ENCODE assay signal across 29 cellular contexts in the genomic region with DNA sequence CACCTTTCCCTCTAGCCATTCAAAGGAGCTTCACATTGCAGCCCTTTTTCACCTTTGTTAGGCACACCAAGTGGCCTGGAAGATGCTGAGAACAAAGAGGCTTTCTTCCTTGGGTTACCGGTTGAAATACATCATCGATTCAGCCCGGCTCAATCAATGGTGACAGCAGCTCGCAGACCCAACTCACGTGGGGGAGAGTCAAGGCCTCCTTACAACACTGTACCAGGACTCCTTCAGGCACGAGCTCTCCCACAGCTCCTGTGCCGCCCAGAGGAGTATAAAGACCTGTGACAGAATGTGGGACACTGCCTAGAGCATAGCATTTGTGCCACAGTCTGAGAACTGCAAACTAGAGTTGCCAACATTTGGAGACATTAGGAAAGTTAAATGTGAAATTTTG. TPM values are rescaled to one million over a fixed set of nuclear protein-coding genes. Genes with fewer than 3 reads are reported as not detected.
"Had no signal": no experiment of that assay in that cellular context is flagged by ENCODE, and none has a peak within 500 bp of the region (broad histone marks: within the 10 kb centered on the region; RNA-seq: fewer than 3 reads in every experiment).

No MANE protein-coding gene starts in this region.

- FAIRE-seq: islet of Langerhans, small intestine had no signal

- H3K4me3 ChIP-seq: breast epithelium, heart right ventricle, left ventricle myocardium inferior, lung, mucosa of descending colon, sigmoid colon, tibial artery, upper lobe of right lung had no signal

- H3K9me3 Mint-ChIP-seq: activated CD4-positive, alpha-beta memory T cell treated with anti-CD3 and anti-CD28 coated beads, Interleukin-2, amount 10 ng/mL, durations not matched to agents 7 days and 5 days; activated CD4-positive, alpha-beta T cell treated with anti-CD3 and anti-CD28 coated beads, Interleukin-2, amount 10 ng/mL, durations not matched to agents 7 days and 5 days; activated T-cell treated with anti-CD3 and anti-CD28 coated beads, Interleukin-2, amount 50 U/mL, for 4 hours; activated T-helper 17 cell treated with anti-CD3 and anti-CD28 coated beads, Interleukin-2, amount 50 U/mL, for 72 hours; central memory CD8-positive, alpha-beta T cell; dendritic cell treated with granulocyte-macrophage colony-stimulating factor and Interleukin-4, amounts not matched to agents 40 ng/mL and 50 ng/mL, for 4 days; endodermal cell; stimulated activated effector memory CD8-positive, alpha-beta T cell treated with anti-CD3 and anti-CD28 coated beads, Interleukin-12 subunit alpha, Interleukin-12 subunit beta, amount 100 ng/mL, for 72 hours; stimulated activated naive CD8-positive, alpha-beta T cell treated with anti-CD3 and anti-CD28 coated beads, Interleukin-15, amount 100 ng/mL, for 72 hours; T-helper 1 cell treated with Interleukin-12 subunit alpha and Interleukin-12 subunit beta and Interleukin-4 antibody, amounts not matched to agents 30 μg/mL and 1 μg/mL, for 36 hours had no signal

- ATAC-seq: activated T-cell treated with anti-CD3 and anti-CD28 coated beads, Interleukin-2, amount 50 U/mL, for 4 hours; activated T-helper 17 cell treated with anti-CD3 and anti-CD28 coated beads, Interleukin-2, amount 50 U/mL, for 72 hours; esophagus mucosa; heart right ventricle; mucosa of descending colon; stimulated activated effector memory CD8-positive, alpha-beta T cell treated with anti-CD3 and anti-CD28 coated beads, Interleukin-12 subunit alpha, Interleukin-12 subunit beta, amount 100 ng/mL, for 72 hours; stimulated activated naive CD8-positive, alpha-beta T cell treated with anti-CD3 and anti-CD28 coated beads, Interleukin-15, amount 100 ng/mL, for 72 hours; upper lobe of right lung had no signal

- DNase-seq: activated CD4-positive, alpha-beta memory T cell treated with anti-CD3 and anti-CD28 coated beads, Interleukin-2, amount 10 ng/mL, durations not matched to agents 7 days and 5 days; activated CD4-positive, alpha-beta T cell treated with anti-CD3 and anti-CD28 coated beads for 1 hour; activated CD4-positive, alpha-beta T cell treated with anti-CD3 and anti-CD28 coated beads, Interleukin-2, amount 10 ng/mL, durations not matched to agents 7 days and 5 days; activated CD8-positive, alpha-beta memory T cell treated with anti-CD3 and anti-CD28 coated beads, Interleukin-2, amount 50 U/mL, for 48 hours; activated gamma-delta T cell treated with Interleukin-2 at 50 U/mL for 16 hours; activated naive CD4-positive, alpha-beta T cell treated with anti-CD3 and anti-CD28 coated beads, Interleukin-2, amount 50 U/mL, for 16 hours; activated T-cell treated with anti-CD3 and anti-CD28 coated beads, Interleukin-2, amount 50 U/mL, for 4 hours; endodermal cell; foreskin fibroblast; heart right ventricle; left ventricle myocardium inferior; mucosa of descending colon; posterior cingulate gyrus; sigmoid colon; small intestine; stimulated activated CD4-positive, alpha-beta T cell treated with anti-CD3 and anti-CD28 coated beads, Interleukin-4, amount 100 ng/mL, for 24 hours; stimulated activated naive CD8-positive, alpha-beta T cell treated with anti-CD3 and anti-CD28 coated beads, Interleukin-15, amount 100 ng/mL, for 72 hours; T1000; tibial artery; upper lobe of right lung had no signal

- H3K27me3 Mint-ChIP-seq: activated CD4-positive, alpha-beta memory T cell treated with anti-CD3 and anti-CD28 coated beads, Interleukin-2, amount 10 ng/mL, durations not matched to agents 7 days and 5 days; activated CD4-positive, alpha-beta T cell treated with anti-CD3 and anti-CD28 coated beads, Interleukin-2, amount 10 ng/mL, durations not matched to agents 7 days and 5 days; activated T-helper 17 cell treated with anti-CD3 and anti-CD28 coated beads, Interleukin-2, amount 50 U/mL, for 72 hours; central memory CD8-positive, alpha-beta T cell; dendritic cell treated with granulocyte-macrophage colony-stimulating factor and Interleukin-4, amounts not matched to agents 40 ng/mL and 50 ng/mL, for 4 days; stimulated activated naive CD8-positive, alpha-beta T cell treated with anti-CD3 and anti-CD28 coated beads, Interleukin-15, amount 100 ng/mL, for 72 hours had no signal

- H3K36me3 Mint-ChIP-seq: stimulated activated effector memory CD8-positive, alpha-beta T cell treated with anti-CD3 and anti-CD28 coated beads, Interleukin-12 subunit alpha, Interleukin-12 subunit beta, amount 100 ng/mL, for 72 hours had no signal

- H3K27me3 ChIP-seq: breast epithelium, sigmoid colon, upper lobe of right lung had no signal

- H3K36me3 ChIP-seq: breast epithelium, heart right ventricle, left ventricle myocardium inferior, sigmoid colon, tibial artery, upper lobe of right lung had no signal

- H3K27ac Mint-ChIP-seq: activated CD4-positive, alpha-beta memory T cell treated with anti-CD3 and anti-CD28 coated beads, Interleukin-2, amount 10 ng/mL, durations not matched to agents 7 days and 5 days; activated CD4-positive, alpha-beta T cell treated with anti-CD3 and anti-CD28 coated beads, Interleukin-2, amount 10 ng/mL, durations not matched to agents 7 days and 5 days; activated T-helper 17 cell treated with anti-CD3 and anti-CD28 coated beads, Interleukin-2, amount 50 U/mL, for 72 hours; dendritic cell treated with granulocyte-macrophage colony-stimulating factor and Interleukin-4, amounts not matched to agents 40 ng/mL and 50 ng/mL, for 4 days; endodermal cell; stimulated activated effector memory CD8-positive, alpha-beta T cell treated with anti-CD3 and anti-CD28 coated beads, Interleukin-12 subunit alpha, Interleukin-12 subunit beta, amount 100 ng/mL, for 72 hours; stimulated activated naive CD8-positive, alpha-beta T cell treated with anti-CD3 and anti-CD28 coated beads, Interleukin-15, amount 100 ng/mL, for 72 hours; T-helper 1 cell treated with Interleukin-12 subunit alpha and Interleukin-12 subunit beta and Interleukin-4 antibody, amounts not matched to agents 30 μg/mL and 1 μg/mL, for 36 hours had no signal

- H3K4me3 Mint-ChIP-seq: activated CD4-positive, alpha-beta memory T cell treated with anti-CD3 and anti-CD28 coated beads, Interleukin-2, amount 10 ng/mL, durations not matched to agents 7 days and 5 days; activated CD4-positive, alpha-beta T cell treated with anti-CD3 and anti-CD28 coated beads, Interleukin-2, amount 10 ng/mL, durations not matched to agents 7 days and 5 days; activated T-cell treated with anti-CD3 and anti-CD28 coated beads, Interleukin-2, amount 50 U/mL, for 4 hours; activated T-helper 17 cell treated with anti-CD3 and anti-CD28 coated beads, Interleukin-2, amount 50 U/mL, for 72 hours; central memory CD8-positive, alpha-beta T cell; dendritic cell treated with granulocyte-macrophage colony-stimulating factor and Interleukin-4, amounts not matched to agents 40 ng/mL and 50 ng/mL, for 4 days; endodermal cell; stimulated activated effector memory CD8-positive, alpha-beta T cell treated with anti-CD3 and anti-CD28 coated beads, Interleukin-12 subunit alpha, Interleukin-12 subunit beta, amount 100 ng/mL, for 72 hours; stimulated activated naive CD8-positive, alpha-beta T cell treated with anti-CD3 and anti-CD28 coated beads, Interleukin-15, amount 100 ng/mL, for 72 hours; T-helper 1 cell treated with Interleukin-12 subunit alpha and Interleukin-12 subunit beta and Interleukin-4 antibody, amounts not matched to agents 30 μg/mL and 1 μg/mL, for 36 hours had no signal

- H3K27ac ChIP-seq: breast epithelium, heart right ventricle, left ventricle myocardium inferior, sigmoid colon, tibial artery, upper lobe of right lung had no signal

- H3K4me1 ChIP-seq: breast epithelium had no signal

- H3K9me3 ChIP-seq: breast epithelium, heart right ventricle, left ventricle myocardium inferior, mucosa of descending colon, sigmoid colon, tibial artery, upper lobe of right lung had no signal

RNA-seq across cellular contexts. Expression of gene LRRC63, which starts 3.9 kb away (rescaled TPM):
- total RNA-seq: endodermal cell, esophagus mucosa, left ventricle myocardium inferior, mucosa of descending colon, sigmoid colon had no signal
